11 cellular contexts compared by ENCODE assay signal in the genomic region with DNA sequence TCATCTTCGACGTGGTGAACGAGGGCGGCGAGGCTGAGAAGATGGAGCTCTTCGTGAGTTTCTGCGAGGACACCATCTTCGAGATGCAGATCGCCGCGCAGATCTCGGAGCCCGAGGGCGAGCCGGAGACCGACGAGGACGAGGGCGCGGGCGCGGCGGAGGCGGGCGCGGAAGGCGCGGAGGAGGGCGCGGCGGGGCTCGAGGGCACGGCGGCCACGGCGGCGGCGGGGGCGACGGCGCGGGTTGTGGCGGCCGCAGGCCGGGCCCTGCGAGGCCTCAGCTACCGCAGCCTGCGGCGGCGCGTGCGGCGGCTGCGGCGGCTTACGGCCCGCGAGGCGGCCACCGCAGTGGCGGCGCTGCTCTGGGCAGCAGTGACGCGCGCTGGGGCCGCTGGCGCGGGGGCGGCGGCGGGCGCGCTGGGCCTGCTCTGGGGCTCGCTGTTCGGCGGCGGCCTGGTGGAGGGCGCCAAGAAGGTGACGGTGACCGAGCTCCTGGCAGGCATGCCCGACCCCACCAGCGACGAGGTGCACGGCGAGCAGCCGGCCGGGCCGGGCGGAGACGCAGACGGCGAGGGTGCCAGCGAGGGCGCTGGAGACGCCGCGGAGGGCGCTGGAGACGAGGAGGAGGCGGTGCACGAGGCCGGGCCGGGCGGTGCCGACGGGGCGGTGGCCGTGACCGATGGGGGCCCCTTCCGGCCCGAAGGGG. TPM values are rescaled to one million over a fixed set of nuclear protein-coding genes. Genes with fewer than 3 reads are reported as not detected.
A peak's percentile ranks its signal among the peaks of the same experiment; 100 is the strongest.
DNase-seq lines count a peak whose midpoint lies in the region; FAIRE-seq and TF ChIP-seq lines count a peak whose summit lies in the region.
"Had no signal": no experiment of that assay in that cellular context is flagged by ENCODE, and none has a peak within 500 bp of the region (broad histone marks: within the 10 kb centered on the region; RNA-seq: fewer than 3 reads in every experiment).

No MANE protein-coding gene starts in this region.

- WGBS in esophagus muscularis mucosa = 20% methylated on average over 3 of the region's 111 CpGs
- WGBS in suprapubic skin = 3% methylated on average over 42 of the region's 111 CpGs

- TF ChIP-seq POLR2A in esophagus muscularis mucosa (IDR thresholded peaks at IDR 0.05; ENCODE audit: low read depth) (no peak), suprapubic skin (IDR thresholded peaks at IDR 0.05) (no peak), H54 (IDR thresholded peaks at IDR 0.05; ENCODE audit: low read depth, low read length) (no peak)

- POLR2A ChIA-PET in activated CD4-positive, alpha-beta memory T cell treated with anti-CD3 and anti-CD28 coated beads, Interleukin-2, amount 10 ng/mL, durations not matched to agents 7 days and 5 days (lab: Charles Lee) = interaction anchor here (1.1 to 2.0 kb wide), 2 partner anchors 14 to 53 kb away, joined by 4 to 9 read pairs; a partner anchor contains a TSS

- no peak overlapping the region for H3K27ac Mint-ChIP-seq in activated CD4-positive, alpha-beta memory T cell treated with anti-CD3 and anti-CD28 coated beads, Interleukin-2, amount 10 ng/mL, durations not matched to agents 7 days and 5 days
- H3K27ac Mint-ChIP-seq: WTC11 had no signal

- H3K4me1 Mint-ChIP-seq in activated CD4-positive, alpha-beta memory T cell treated with anti-CD3 and anti-CD28 coated beads, Interleukin-2, amount 10 ng/mL, durations not matched to agents 7 days and 5 days = peaks cover 38% of the 10 kb centered on the region
- H3K4me1 Mint-ChIP-seq: WTC11 had no signal

- H3K36me3 Mint-ChIP-seq in activated CD4-positive, alpha-beta memory T cell treated with anti-CD3 and anti-CD28 coated beads, Interleukin-2, amount 10 ng/mL, durations not matched to agents 7 days and 5 days (ENCODE audit: low read depth) = peaks cover 6% of the 10 kb centered on the region

- peaks cover 0 to 4% (median 0%) of the 10 kb centered on the region in 4 donors for H3K36me3 ChIP-seq in esophagus muscularis mucosa
- H3K36me3 ChIP-seq in suprapubic skin = no peaks in the 10 kb centered on the region

- H3K27me3 ChIP-seq in esophagus muscularis mucosa (peaks cover 0 to 54% (median 5%) of the 10 kb centered on the region in 4 donors), suprapubic skin (peaks cover 29% of the 10 kb centered on the region)

- peaks cover 0 to 7% (median 5%) of the 10 kb centered on the region in 4 donors for H3K4me1 ChIP-seq in esophagus muscularis mucosa
- H3K4me1 ChIP-seq in suprapubic skin = peaks cover 25% of the 10 kb centered on the region

- intact Hi-C loops in esophagus muscularis mucosa (cut with DNase I) = no loop called here

- peak overlapping the region; percentile 52 for H3K4me3 Mint-ChIP-seq in activated CD4-positive, alpha-beta memory T cell treated with anti-CD3 and anti-CD28 coated beads, Interleukin-2, amount 10 ng/mL, durations not matched to agents 7 days and 5 days
- H3K4me3 Mint-ChIP-seq: WTC11 had no signal

- no peaks in the 10 kb centered on the region for H3K9me3 Mint-ChIP-seq in activated CD4-positive, alpha-beta memory T cell treated with anti-CD3 and anti-CD28 coated beads, Interleukin-2, amount 10 ng/mL, durations not matched to agents 7 days and 5 days
- H3K9me3 Mint-ChIP-seq: WTC11 had no signal

- TF ChIP-seq CTCF in esophagus muscularis mucosa (IDR thresholded peaks at IDR 0.05) (no peak), suprapubic skin (IDR thresholded peaks at IDR 0.05) (no peak)

- TF ChIP-seq EP300 in esophagus muscularis mucosa (IDR thresholded peaks at IDR 0.05) (no peak), suprapubic skin (IDR thresholded peaks at IDR 0.05) (no peak)

- no peak for FAIRE-seq in H54 (lab: Jason Lieb, UNC)

- H3K9me3 ChIP-seq in esophagus muscularis mucosa (no peaks in the 10 kb centered on the region), suprapubic skin (no peaks in the 10 kb centered on the region)

- no peak overlapping the region for H3K27ac ChIP-seq in esophagus muscularis mucosa (replicated peaks in 1 of 4)
- no peak overlapping the region for H3K27ac ChIP-seq in suprapubic skin

- H3K4me3 ChIP-seq in esophagus muscularis mucosa = peak overlapping the region; percentile 17 to 50 (median 33)
- peak overlapping the region; percentile 53 for H3K4me3 ChIP-seq in suprapubic skin

- CTCF ChIA-PET in activated CD4-positive, alpha-beta memory T cell treated with anti-CD3 and anti-CD28 coated beads, Interleukin-2, amount 10 ng/mL, durations not matched to agents 7 days and 5 days (lab: Charles Lee) = interaction anchor here (0.6 to 1.0 kb wide), 2 partner anchors 14 to 48 kb away, joined by 3 read pairs; no protein-coding TSS in a partner anchor

- DNase-seq in activated naive CD4-positive, alpha-beta T cell treated with Interleukin-2 at 50 U/mL for 16 hours = peak; percentile 24
- DNase-seq in activated naive CD4-positive, alpha-beta T cell (lab: John Stamatoyannopoulos, UW) = no peak
- peak; percentile 40 for DNase-seq in activated CD4-positive, alpha-beta memory T cell treated with anti-CD3 and anti-CD28 coated beads, Interleukin-2, amount 10 ng/mL, durations not matched to agents 7 days and 5 days
- no peak for DNase-seq in esophagus muscularis mucosa (ENCODE audit: extremely low spot score)
- no peak for DNase-seq in suprapubic skin (ENCODE audit: low spot score in 2 of 2)
- no peak for DNase-seq in COR-L47 (lab: John Stamatoyannopoulos, UW)
- no peak for DNase-seq in 8988T
- DNase-seq in H54 (ENCODE audit: insufficient read length, low spot score) = no peak
- DNase-seq: DMS153, MM.1S had no signal

- H3K27me3 Mint-ChIP-seq in activated CD4-positive, alpha-beta memory T cell treated with anti-CD3 and anti-CD28 coated beads, Interleukin-2, amount 10 ng/mL, durations not matched to agents 7 days and 5 days = peaks cover 32% of the 10 kb centered on the region

RNA-seq across cellular contexts. Expression of a gene that starts 52.6 kb away (rescaled TPM):
- 100 to 1,000 TPM; 374 to 383 TPM for total RNA-seq in activated CD4-positive, alpha-beta memory T cell treated with anti-CD3 and anti-CD28 coated beads, Interleukin-2, amount 10 ng/mL, durations not matched to agents 7 days and 5 days
- total RNA-seq in esophagus muscularis mucosa = 1 to 10 TPM; 1.2 to 4.5 (median 3.1) TPM
- total RNA-seq in suprapubic skin = 1 to 10 TPM in 3 of 4 donors, under 1 TPM in 1; 0.68 to 2.8 (median 1.8) TPM

RNA-seq across cellular contexts. Expression of a gene that starts 53.9 kb away (rescaled TPM):
- 100 to 1,000 TPM; 297 TPM for total RNA-seq in activated CD4-positive, alpha-beta memory T cell treated with anti-CD3 and anti-CD28 coated beads, Interleukin-2, amount 10 ng/mL, durations not matched to agents 7 days and 5 days
- total RNA-seq in esophagus muscularis mucosa = 100 to 1,000 TPM; 333 to 570 (median 446) TPM
- total RNA-seq in suprapubic skin = 100 to 1,000 TPM; 274 to 587 (median 557) TPM

Comparison
In these comparisons a context has a peak if more than half of its experiments do, and no peak if none do; other contexts are left out.
1. DNase-seq: peak in activated naive CD4-positive, alpha-beta T cell treated with Interleukin-2 at 50 U/mL for 16 hours (single experiment) and activated CD4-positive, alpha-beta memory T cell treated with anti-CD3 and anti-CD28 coated beads, Interleukin-2, amount 10 ng/mL, durations not matched to agents 7 days and 5 days (single experiment); none in activated naive CD4-positive, alpha-beta T cell (0 of 4), esophagus muscularis mucosa (single experiment), suprapubic skin (0 of 2), COR-L47 (single experiment), 8988T (single experiment) and H54 (single experiment).
2. RNA of a gene that starts 52.6 kb away (total RNA-seq): 374 to 383 TPM in activated CD4-positive, alpha-beta memory T cell treated with anti-CD3 and anti-CD28 coated beads, Interleukin-2, amount 10 ng/mL, durations not matched to agents 7 days and 5 days; 1.2 to 4.5 TPM in esophagus muscularis mucosa and 0.68 to 2.8 TPM in suprapubic skin; every median in the first group is over 10 times any median in the second.